8 cellular contexts compared by ENCODE assay signal in the genomic region with DNA sequence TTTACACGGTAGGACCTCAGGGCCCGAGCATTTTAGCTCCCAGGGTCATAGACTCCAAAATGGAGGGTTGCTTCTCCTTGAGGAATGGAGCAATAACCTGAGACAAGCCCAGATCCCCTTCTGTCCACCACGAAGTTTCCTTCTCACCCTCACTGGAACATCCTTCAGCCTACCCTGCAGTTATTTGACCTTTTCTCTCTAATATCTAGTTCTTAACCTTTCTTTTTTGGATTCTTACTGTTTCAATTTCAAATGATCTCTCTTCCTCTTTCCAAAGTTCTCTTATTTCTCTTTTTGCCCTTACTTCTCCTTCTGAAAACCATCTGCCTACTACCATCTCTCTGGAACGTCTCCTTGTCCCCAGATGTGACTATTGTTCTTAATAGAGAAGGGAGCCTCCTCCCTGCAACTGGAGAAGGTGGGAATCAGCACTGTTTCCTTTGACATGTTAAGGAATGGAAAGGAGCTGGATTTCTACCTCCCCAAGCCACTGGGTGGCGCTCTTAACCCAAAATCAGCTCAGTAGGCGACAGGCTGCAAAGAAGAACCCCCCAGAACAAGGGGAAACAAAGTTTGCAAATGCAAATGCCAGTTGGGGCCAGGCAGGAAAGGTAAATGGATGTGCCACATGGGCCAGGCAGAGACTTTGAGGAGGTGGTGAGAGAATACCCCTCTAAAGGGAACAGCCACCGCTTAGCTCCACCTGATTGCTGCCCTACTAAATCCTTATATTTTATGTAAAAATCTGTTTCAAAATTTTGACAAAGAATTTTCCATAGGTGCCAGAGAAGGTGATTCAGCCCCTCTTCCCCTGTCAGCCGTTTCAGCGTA. TPM values are rescaled to one million over a fixed set of nuclear protein-coding genes. Genes with fewer than 3 reads are reported as not detected.
A peak's percentile ranks its signal among the peaks of the same experiment; 100 is the strongest.
DNase-seq lines count a peak whose midpoint lies in the region; ATAC-seq, FAIRE-seq and TF ChIP-seq lines count a peak whose summit lies in the region.

No MANE protein-coding gene starts in this region.

- H4K20me1 ChIP-seq in OCI-LY7 (ENCODE audit: insufficient read depth, low read length) (no peaks in the 10 kb centered on the region), keratinocyte (ENCODE audit: control insufficient read depth, extremely low read depth, insufficient read depth, low read length) (no peaks in the 10 kb centered on the region)

- H3K79me2 ChIP-seq in OCI-LY7 (ENCODE audit: insufficient read depth, low read depth, low read length) (no peaks in the 10 kb centered on the region), keratinocyte (ENCODE audit: control insufficient read depth, insufficient read depth, low read length) (no peaks in the 10 kb centered on the region)

- no peak for FAIRE-seq in keratinocyte (lab: Jason Lieb, UNC)

- no peak overlapping the region for H3K9ac ChIP-seq in keratinocyte (ENCODE audit: control insufficient read depth, extremely low read depth, insufficient read depth, low read length)

- TF ChIP-seq CTCF in A673 (conservative IDR thresholded peaks at IDR 0.05; ENCODE audit: low read depth, low read length) = peak; percentile 90
- peak; percentile 75 for TF ChIP-seq CTCF in GM12864 (IDR thresholded peaks at IDR 0.05; ENCODE audit: low read depth, low read length, missing control alignments)
- TF ChIP-seq CTCF in OCI-LY7 (conservative IDR thresholded peaks at IDR 0.05; ENCODE audit: low read length) = peak; percentile 92
- peak; percentile 66 to 85 (median 73) for TF ChIP-seq CTCF in keratinocyte (optimal IDR thresholded peaks at IDR 0.05 in 1 of 3, IDR thresholded peaks at IDR 0.05 in 1 of 3, conservative IDR thresholded peaks at IDR 0.05 in 1 of 3; ENCODE audit: extremely low read depth in 1 of 3, insufficient read depth in 2 of 3, low read length in 3 of 3)

- no peaks in the 10 kb centered on the region for H3K9me1 ChIP-seq in keratinocyte (ENCODE audit: control insufficient read depth, extremely low read depth, insufficient read depth, low read length)

- H3K36me3 ChIP-seq in A673 (ENCODE audit: insufficient read depth, low read length, poor library complexity, severe bottlenecking) (peaks cover 99% of the 10 kb centered on the region), OCI-LY7 (ENCODE audit: insufficient read depth, low read length) (peaks cover 99% of the 10 kb centered on the region), keratinocyte (ENCODE audit: control insufficient read depth in 2 of 2, extremely low read depth in 1 of 2, insufficient read depth in 2 of 2, low read length in 2 of 2) (no peaks in the 10 kb centered on the region)

- CTCF ChIA-PET in A673 (lab: Charles Lee) (interaction anchor here (0.6 to 1.9 kb wide), 7 partner anchors 11 to 850 kb away, joined by 3 to 6 read pairs (median 4); no protein-coding TSS in a partner anchor), OCI-LY7 (lab: Charles Lee; ENCODE audit: unreplicated experiment) (interaction anchor here (0.5 to 1.5 kb wide), 6 partner anchors 10 to 84 kb away, joined by 3 to 4 read pairs (median 3); no protein-coding TSS in a partner anchor)

- H3K4me2 ChIP-seq in OCI-LY7 (ENCODE audit: low read length) (no peak overlapping the region), keratinocyte (ENCODE audit: control insufficient read depth, extremely low read depth, insufficient read depth, low read depth, low read length) (no peak overlapping the region)

- ATAC-seq in GM18907 (IDR thresholded peaks at IDR 0.05; ENCODE audit: unreplicated experiment) (no peak), HG03196 (IDR thresholded peaks at IDR 0.05; ENCODE audit: unreplicated experiment) (no peak)

- no peaks in the 10 kb centered on the region for H3K27me3 ChIP-seq in A673 (replicated peaks; ENCODE audit: insufficient read depth, low read depth, low read length, poor library complexity)
- peaks cover 13% of the 10 kb centered on the region for H3K27me3 ChIP-seq in keratinocyte (ENCODE audit: control insufficient read depth, extremely low read depth, insufficient read depth, low read length)

- DNase-seq in A673 (ENCODE audit: low spot score) (peak; percentile 72), GM12864 (ENCODE audit: low read depth) (no peak), OCI-LY7 (ENCODE audit: low spot score) (peak; percentile 47), anterior cingulate cortex (lab: John Stamatoyannopoulos, UW) (peak in 45 of 58 donors; percentile 0 to 71 (median 16)), keratinocyte (ENCODE audit: low read depth, low spot score) (no peak)
- peak; percentile 75 for DNase-seq in stimulated activated CD8-positive, alpha-beta memory T cell treated with anti-CD3 and anti-CD28 coated beads, Interleukin-4, amount 100 ng/mL, for 48 hours

- dilution Hi-C loops in keratinocyte (cut with MboI; ENCODE audit: extremely low pct_ligation_motif_present, low sequenced_read_pairs) = no loop called here

- intact Hi-C loops in A673 (cut with micrococcal nuclease; ENCODE audit: unreplicated experiment) (no loop called here), OCI-LY7 (cut with micrococcal nuclease; ENCODE audit: unreplicated experiment) (no loop called here)

- no peaks in the 10 kb centered on the region for H3K4me1 ChIP-seq in A673 (ENCODE audit: insufficient read depth, low read length, poor library complexity, severe bottlenecking)
- no peaks in the 10 kb centered on the region for H3K4me1 ChIP-seq in OCI-LY7 (ENCODE audit: insufficient read depth, low read length, poor library complexity, severe bottlenecking)
- no peaks in the 10 kb centered on the region for H3K4me1 ChIP-seq in keratinocyte (ENCODE audit: control insufficient read depth, extremely low read depth, insufficient read depth, low read length)

- no TSS peak for BruUV-seq in A673 (replicated peaks; lab: Mats Ljungman, UMichigan)
- BruUV-seq in OCI-LY7 (replicated peaks; lab: Mats Ljungman, UMichigan) = no TSS peak

- H3K27ac ChIP-seq in A673 (ENCODE audit: low read depth, low read length, poor library complexity, severe bottlenecking) (no peak overlapping the region), OCI-LY7 (ENCODE audit: low read depth, low read length, poor library complexity, severe bottlenecking) (no peak overlapping the region), keratinocyte (ENCODE audit: control insufficient read depth, insufficient read depth, low read length) (no peak overlapping the region)

- H3K9me2 ChIP-seq in OCI-LY7 (ENCODE audit: insufficient read depth, low read length) = no peaks in the 10 kb centered on the region

- H3K9me3 ChIP-seq in A673 (ENCODE audit: low read depth, low read length, poor library complexity, severe bottlenecking) = no peaks in the 10 kb centered on the region
- H3K9me3 ChIP-seq in OCI-LY7 (ENCODE audit: low read length) = no peaks in the 10 kb centered on the region
- no peaks in the 10 kb centered on the region for H3K9me3 ChIP-seq in keratinocyte (ENCODE audit: control insufficient read depth, low read depth, low read length)

- no peak overlapping the region for H2AFZ ChIP-seq in OCI-LY7 (ENCODE audit: low read length)
- H2AFZ ChIP-seq in keratinocyte (ENCODE audit: control insufficient read depth, low read length) = no peak overlapping the region

- POLR2A ChIA-PET in A673 (lab: Charles Lee; ENCODE audit: low non-redundant PET) = no interaction called here
- POLR2A ChIA-PET in OCI-LY7 (lab: Charles Lee) = interaction anchor here (0.6 to 1.3 kb wide), 6 partner anchors 10 to 409 kb away, joined by 3 to 4 read pairs (median 3); a partner anchor contains a TSS

- no peak overlapping the region for H3K4me3 ChIP-seq in A673 (ENCODE audit: low read depth, low read length, poor library complexity, severe bottlenecking)
- no peak overlapping the region for H3K4me3 ChIP-seq in GM12864 (ENCODE audit: low read depth, low read length)
- no peak overlapping the region for H3K4me3 ChIP-seq in OCI-LY7 (ENCODE audit: low read depth, low read length, poor library complexity, severe bottlenecking)
- no peak overlapping the region for H3K4me3 ChIP-seq in keratinocyte (ENCODE audit: control insufficient read depth in 2 of 3, extremely low read depth in 1 of 3, insufficient read depth in 2 of 3, low read depth in 1 of 3, low read length in 3 of 3)

RNA-seq across cellular contexts. Expression of a gene that starts 22.4 kb away (rescaled TPM):
- 11.5 and 11.7 TPM in 2 replicates for total RNA-seq in A673 (2021)
- 7.1 and 9.7 TPM in 2 replicates for total RNA-seq in OCI-LY7 (2014; rRNA removed; shearing (Covaris generic))
- total RNA-seq in OCI-LY7 (2022) = 14.9 and 17.4 TPM in 2 replicates
- not detected in 3 replicates for polyA plus RNA-seq in keratinocyte
- polyA plus RNA-seq in keratinocyte (2011; ENCODE audit: low read depth) = not detected
- not detected in 2 replicates for polyA plus RNA-seq in keratinocyte (2011; cell fraction: cytosol; rRNA removed)
- 0.10 TPM in 1 of 2 replicates, not detected in the other for polyA plus RNA-seq in keratinocyte (2011; cell fraction: nucleus; rRNA removed)
- polyA plus RNA-seq in keratinocyte (2012; ENCODE audit: low replicate concordance) = not detected in 2 replicates
- polyA minus RNA-seq in keratinocyte = not detected in 3 replicates
- not detected for polyA minus RNA-seq in keratinocyte (2011; cell fraction: cytosol; rRNA and poly(A)+ RNA removed)
- polyA minus RNA-seq in keratinocyte (2011; cell fraction: nucleus; rRNA and poly(A)+ RNA removed) = not detected in 2 replicates

RNA-seq across cellular contexts. Expression of a gene that starts 29.5 kb away (rescaled TPM):
- total RNA-seq in A673 (2021) = 250 and 279 TPM in 2 replicates
- total RNA-seq in OCI-LY7 (2014; rRNA removed; shearing (Covaris generic)) = 60.2 and 68.1 TPM in 2 replicates
- 112 and 136 TPM in 2 replicates for total RNA-seq in OCI-LY7 (2022)
- polyA plus RNA-seq in keratinocyte = 0.03 TPM in 1 of 3 replicates, not detected in the others
- polyA plus RNA-seq in keratinocyte (2011; ENCODE audit: low read depth) = 0.04 TPM
- not detected in 2 replicates for polyA plus RNA-seq in keratinocyte (2011; cell fraction: cytosol; rRNA removed)
- polyA plus RNA-seq in keratinocyte (2011; cell fraction: nucleus; rRNA removed) = not detected in 2 replicates
- polyA plus RNA-seq in keratinocyte (2012; ENCODE audit: low replicate concordance) = 0.11 TPM in 1 of 2 replicates, not detected in the other
- polyA minus RNA-seq in keratinocyte = not detected in 3 replicates
- polyA minus RNA-seq in keratinocyte (2011; cell fraction: cytosol; rRNA and poly(A)+ RNA removed) = not detected
- not detected in 2 replicates for polyA minus RNA-seq in keratinocyte (2011; cell fraction: nucleus; rRNA and poly(A)+ RNA removed)

RNA-seq across cellular contexts. Expression of a gene that starts 53.6 kb away (rescaled TPM):
- total RNA-seq in A673 (2021) (not detected in 2 replicates), OCI-LY7 (2022) (93.0 and 103 TPM in 2 replicates)
- total RNA-seq in OCI-LY7 (2014; rRNA removed; shearing (Covaris generic)) = 74.8 and 76.6 TPM in 2 replicates
- polyA plus RNA-seq in keratinocyte = 0.10 TPM in 1 of 3 replicates, not detected in the others
- not detected for polyA plus RNA-seq in keratinocyte (2011; ENCODE audit: low read depth)
- polyA plus RNA-seq in keratinocyte (2011; cell fraction: cytosol; rRNA removed) = not detected in 2 replicates
- polyA plus RNA-seq in keratinocyte (2011; cell fraction: nucleus; rRNA removed) = not detected in 2 replicates
- not detected in 2 replicates for polyA plus RNA-seq in keratinocyte (2012; ENCODE audit: low replicate concordance)
- not detected in 3 replicates for polyA minus RNA-seq in keratinocyte
- not detected for polyA minus RNA-seq in keratinocyte (2011; cell fraction: cytosol; rRNA and poly(A)+ RNA removed)
- polyA minus RNA-seq in keratinocyte (2011; cell fraction: nucleus; rRNA and poly(A)+ RNA removed) = not detected in 2 replicates

Comparison
In these comparisons a context has a peak if more than half of its experiments do, and no peak if none do; other contexts are left out.
1. DNase-seq: peak in A673 (single experiment), OCI-LY7 (single experiment), anterior cingulate cortex (45 of 58) and stimulated activated CD8-positive, alpha-beta memory T cell treated with anti-CD3 and anti-CD28 coated beads, Interleukin-4, amount 100 ng/mL, for 48 hours (single experiment); none in GM12864 (single experiment) and keratinocyte (single experiment).
2. RNA of a gene that starts 53.6 kb away (total RNA-seq): 74.8 to 103 TPM in OCI-LY7; not detected in A673; every median in the first group is over 10 times any median in the second.
3. Peak in every context shown above with its lines, with median percentiles within 50 percentile points of each other: CTCF ChIP-seq.